13 cellular contexts compared by ENCODE assay signal in the genomic region with DNA sequence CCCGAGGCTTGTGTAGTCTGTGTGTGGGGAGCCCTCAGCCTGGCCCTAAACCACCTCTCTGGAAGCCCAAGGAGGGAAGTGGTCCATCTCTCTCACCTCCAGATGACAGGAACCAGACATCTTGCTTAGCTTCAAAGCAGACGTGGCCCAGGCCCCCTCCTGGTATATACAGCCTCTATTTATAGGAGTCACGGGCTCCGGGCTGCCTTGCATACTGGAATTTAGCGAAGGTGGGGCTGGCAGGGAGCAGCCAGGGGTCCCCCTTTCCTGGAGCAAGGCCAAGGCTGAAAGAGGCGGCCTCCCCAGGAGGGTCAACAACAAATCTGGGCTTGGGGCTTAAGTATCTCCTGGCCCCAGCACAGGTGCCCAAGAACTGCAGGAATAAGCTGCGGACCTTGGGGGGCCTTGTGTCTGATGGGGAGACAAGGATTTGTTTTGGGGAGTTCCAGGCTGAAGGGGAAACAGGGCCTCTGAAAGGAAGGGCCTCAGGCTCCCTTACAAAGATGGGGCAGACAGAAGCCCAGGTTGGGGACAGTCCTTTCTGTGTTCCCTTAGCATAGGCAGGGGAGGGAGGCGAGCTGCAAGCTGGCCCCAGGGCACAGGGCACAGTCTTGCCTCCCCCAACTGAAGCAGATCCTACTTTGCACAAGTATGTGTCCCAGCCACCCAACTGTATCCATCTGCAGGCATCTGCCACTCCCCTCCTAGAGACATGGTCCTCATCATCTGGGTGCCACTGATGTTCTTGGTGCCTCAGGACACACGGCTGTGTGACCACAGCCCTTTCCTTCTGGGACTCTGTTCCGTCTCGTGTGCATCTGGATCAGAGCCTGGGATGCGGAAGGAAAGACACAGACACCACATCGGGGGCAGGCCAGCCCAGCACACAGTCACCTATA. TPM values are rescaled to one million over a fixed set of nuclear protein-coding genes. Genes with fewer than 3 reads are reported as not detected.
DNase-seq lines count a peak whose midpoint lies in the region; ATAC-seq lines count a peak whose summit lies in the region.
"Had no signal": no experiment of that assay in that cellular context is flagged by ENCODE, and none has a peak within 500 bp of the region (broad histone marks: within the 10 kb centered on the region; RNA-seq: fewer than 3 reads in every experiment).

No MANE protein-coding gene starts in this region.

- no peak for ATAC-seq in HG02798 (IDR thresholded peaks at IDR 0.05; ENCODE audit: poor library complexity, unreplicated experiment)
- ATAC-seq in HG03432 (IDR thresholded peaks at IDR 0.05; ENCODE audit: unreplicated experiment), result no peak

- H2AFZ ChIP-seq in ACC112 (ENCODE audit: low read length, unreplicated experiment), result no peak overlapping the region

- no peak overlapping the region for H3K4me3 ChIP-seq in ACC112 (ENCODE audit: low read depth, low read length)

- peaks cover 6% of the 10 kb centered on the region; the same call in 1 of the 2 replicates for H3K36me3 ChIP-seq in ACC112 (ENCODE audit: insufficient read depth, low read length)

- peaks cover 73% of the 10 kb centered on the region for H3K4me1 ChIP-seq in ACC112 (ENCODE audit: control insufficient read depth, insufficient read depth, low read length, unreplicated experiment)

- H3K27ac Mint-ChIP-seq in activated T-helper 2 cell treated with anti-CD3 and anti-CD28 coated beads, Interferon-gamma antibody, Interleukin-2, Interleukin-4, amounts not matched to agents 10 μg/mL and 5 μg/mL and 100 μg/mL, durations not matched to agents 14 hours and 24 hours and 36 hours, result peak overlapping the region; percentile 78
- H3K27ac Mint-ChIP-seq: activated B cell treated with CpG ODN at 0.5 μM for 24 hours had no signal

- peaks cover 41% of the 10 kb centered on the region for H3K79me2 ChIP-seq in ACC112 (ENCODE audit: control insufficient read depth, insufficient read depth, low read length, unreplicated experiment)

- peak overlapping the region; percentile 96 for H3K27ac ChIP-seq in ACC112 (ENCODE audit: low read depth, low read length)

- no peaks in the 10 kb centered on the region for H3K9me3 Mint-ChIP-seq in activated T-helper 2 cell treated with anti-CD3 and anti-CD28 coated beads, Interferon-gamma antibody, Interleukin-2, Interleukin-4, amounts not matched to agents 10 μg/mL and 5 μg/mL and 100 μg/mL, durations not matched to agents 14 hours and 24 hours and 36 hours
- H3K9me3 Mint-ChIP-seq: activated B cell treated with CpG ODN at 0.5 μM for 24 hours; activated T-cell treated with anti-CD3 and anti-CD28 coated beads, Interleukin-2, amount 50 U/mL, for 72 hours had no signal

- intact Hi-C loops in activated T-helper 2 cell treated with anti-CD3 and anti-CD28 coated beads, Interferon-gamma antibody, Interleukin-2, Interleukin-4, amounts not matched to agents 10 μg/mL and 5 μg/mL and 100 μg/mL, durations not matched to agents 14 hours and 24 hours and 36 hours (cut with micrococcal nuclease), result loop anchor here (1.0 kb wide), 1 partner anchor 11 kb away; no protein-coding TSS in a partner anchor
- intact Hi-C loops in cardiac septum (cut with DNase I), result no loop called here

- peaks cover 14% of the 10 kb centered on the region for H3K4me1 Mint-ChIP-seq in activated T-helper 2 cell treated with anti-CD3 and anti-CD28 coated beads, Interferon-gamma antibody, Interleukin-2, Interleukin-4, amounts not matched to agents 10 μg/mL and 5 μg/mL and 100 μg/mL, durations not matched to agents 14 hours and 24 hours and 36 hours (ENCODE audit: low read depth)
- H3K4me1 Mint-ChIP-seq: activated B cell treated with CpG ODN at 0.5 μM for 24 hours had no signal

- DNase-seq in activated T-helper 2 cell treated with anti-CD3 and anti-CD28 coated beads, Interferon-gamma antibody, Interleukin-2, Interleukin-4, amounts not matched to agents 10 μg/mL and 5 μg/mL and 100 μg/mL, durations not matched to agents 14 hours and 24 hours and 36 hours (ENCODE audit: low spot score), result no peak
- DNase-seq in cardiac septum (ENCODE audit: low spot score) (peak; percentile 82), retina (peak; percentile 0), SIG-M5 treated with dmso at 0.1 percent for 504 hours (lab: John Stamatoyannopoulos, UW; ENCODE audit: unreplicated experiment) (no peak)
- DNase-seq in stimulated activated naive CD4-positive, alpha-beta T cell treated with Interleukin-2 at 50 U/mL for 16 hours (lab: John Stamatoyannopoulos, UW), result no peak
- DNase-seq: activated B cell treated with CpG ODN at 0.5 μM for 24 hours, DND-41, erythroblast, NCI-H1694 treated with DMSO at 0.1 percent for 48 hours had no signal

- H3K27me3 ChIP-seq in ACC112 (ENCODE audit: insufficient read depth, low read length), result no peaks in the 10 kb centered on the region

- no peak overlapping the region for H3K4me3 Mint-ChIP-seq in activated T-helper 2 cell treated with anti-CD3 and anti-CD28 coated beads, Interferon-gamma antibody, Interleukin-2, Interleukin-4, amounts not matched to agents 10 μg/mL and 5 μg/mL and 100 μg/mL, durations not matched to agents 14 hours and 24 hours and 36 hours (ENCODE audit: low read depth)
- H3K4me3 Mint-ChIP-seq: activated B cell treated with CpG ODN at 0.5 μM for 24 hours had no signal

- no peaks in the 10 kb centered on the region for H3K36me3 Mint-ChIP-seq in activated T-helper 2 cell treated with anti-CD3 and anti-CD28 coated beads, Interferon-gamma antibody, Interleukin-2, Interleukin-4, amounts not matched to agents 10 μg/mL and 5 μg/mL and 100 μg/mL, durations not matched to agents 14 hours and 24 hours and 36 hours (ENCODE audit: low read depth)

- peaks cover 9% of the 10 kb centered on the region for H3K27me3 Mint-ChIP-seq in activated T-helper 2 cell treated with anti-CD3 and anti-CD28 coated beads, Interferon-gamma antibody, Interleukin-2, Interleukin-4, amounts not matched to agents 10 μg/mL and 5 μg/mL and 100 μg/mL, durations not matched to agents 14 hours and 24 hours and 36 hours (ENCODE audit: low read depth)

RNA-seq across cellular contexts. Expression of gene ZCCHC24, which starts 11.9 kb away (rescaled TPM):
- total RNA-seq in activated T-helper 2 cell treated with anti-CD3 and anti-CD28 coated beads, Interferon-gamma antibody, Interleukin-2, Interleukin-4, amounts not matched to agents 10 μg/mL and 5 μg/mL and 100 μg/mL, durations not matched to agents 14 hours and 24 hours and 36 hours, result 2.1 and 2.6 TPM in 2 replicates
- total RNA-seq in cardiac septum, result 56.6 TPM

Comparison
In these comparisons a context has a peak if more than half of its experiments do, and no peak if none do; other contexts are left out.
1. DNase-seq: peak in cardiac septum (single experiment) and retina (single experiment); none in activated T-helper 2 cell treated with anti-CD3 and anti-CD28 coated beads, Interferon-gamma antibody, Interleukin-2, Interleukin-4, amounts not matched to agents 10 μg/mL and 5 μg/mL and 100 μg/mL, durations not matched to agents 14 hours and 24 hours and 36 hours (single experiment), SIG-M5 treated with dmso at 0.1 percent for 504 hours (single experiment) and stimulated activated naive CD4-positive, alpha-beta T cell treated with Interleukin-2 at 50 U/mL for 16 hours (single experiment).
2. RNA of gene ZCCHC24, which starts 11.9 kb away (total RNA-seq): 56.6 TPM in cardiac septum (single experiment); 2.1 to 2.6 TPM in activated T-helper 2 cell treated with anti-CD3 and anti-CD28 coated beads, Interferon-gamma antibody, Interleukin-2, Interleukin-4, amounts not matched to agents 10 μg/mL and 5 μg/mL and 100 μg/mL, durations not matched to agents 14 hours and 24 hours and 36 hours; every median in the first group is over 10 times any median in the second.